Comparison of ENCODE assay signal across 15 cellular contexts in genomic region chr3:164418426-164418825, GRCh38.
A peak's percentile ranks its signal among the peaks of the same experiment; 100 is the strongest.
DNase-seq lines count a peak whose midpoint lies in the region; ATAC-seq and TF ChIP-seq lines count a peak whose summit lies in the region.
"Had no signal": no experiment of that assay in that cellular context is flagged by ENCODE, and none has a peak within 500 bp of the region (broad histone marks: within the 10 kb centered on the region; RNA-seq: fewer than 3 reads in every experiment).

No MANE protein-coding gene starts in this region.

- H3K4me1 Mint-ChIP-seq in nephron, result peaks cover 10% of the 10 kb centered on the region
- H3K4me1 Mint-ChIP-seq: activated CD4-positive, alpha-beta T cell treated with anti-CD3 and anti-CD28 coated beads, Interleukin-2, amount 10 ng/mL, durations not matched to agents 24 days and 14 days had no signal

- H3K36me3 ChIP-seq in HAP-1 (replicated peaks), result no peaks in the 10 kb centered on the region
- no peaks in the 10 kb centered on the region for H3K36me3 ChIP-seq in osteoblast (ENCODE audit: insufficient read depth, low read length)
- H3K36me3 ChIP-seq: adrenal gland, thoracic aorta had no signal

- H3K27ac ChIP-seq in osteoblast (ENCODE audit: low read depth, low read length), result no peak overlapping the region
- H3K27ac ChIP-seq: adrenal gland, thoracic aorta had no signal

- no peak overlapping the region for H3K4me2 ChIP-seq in osteoblast (ENCODE audit: insufficient read depth, low read length)

- H2AFZ ChIP-seq in osteoblast (ENCODE audit: low read length), result no peak overlapping the region

- H4K20me1 ChIP-seq in osteoblast (ENCODE audit: insufficient read depth, low read length), result no peaks in the 10 kb centered on the region

- no peak for ATAC-seq in HG02981 (IDR thresholded peaks at IDR 0.05; ENCODE audit: unreplicated experiment)
- no peak for ATAC-seq in HG03442 (IDR thresholded peaks at IDR 0.05; ENCODE audit: unreplicated experiment)
- ATAC-seq in GM18861 (IDR thresholded peaks at IDR 0.05; ENCODE audit: unreplicated experiment), result no peak

- H3K9me3 Mint-ChIP-seq in nephron, result no peaks in the 10 kb centered on the region
- H3K9me3 Mint-ChIP-seq: activated CD4-positive, alpha-beta T cell treated with anti-CD3 and anti-CD28 coated beads, Interleukin-2, amount 10 ng/mL, durations not matched to agents 24 days and 14 days had no signal

- H3K9me3 ChIP-seq in HAP-1 (no peaks in the 10 kb centered on the region), osteoblast (ENCODE audit: low read depth, low read length) (no peaks in the 10 kb centered on the region)
- H3K9me3 ChIP-seq: adrenal gland, thoracic aorta had no signal

- H3K27me3 ChIP-seq in HAP-1 (ENCODE audit: low read depth) (no peaks in the 10 kb centered on the region), osteoblast (ENCODE audit: insufficient read depth, low read length) (no peaks in the 10 kb centered on the region)
- H3K27me3 ChIP-seq: adrenal gland had no signal

- no peak overlapping the region for H3K4me3 Mint-ChIP-seq in nephron
- H3K4me3 Mint-ChIP-seq: activated CD4-positive, alpha-beta T cell treated with anti-CD3 and anti-CD28 coated beads, Interleukin-2, amount 10 ng/mL, durations not matched to agents 24 days and 14 days had no signal

- H3K4me1 ChIP-seq in HAP-1 (no peaks in the 10 kb centered on the region), osteoblast (ENCODE audit: insufficient read depth, low read length) (no peaks in the 10 kb centered on the region)
- H3K4me1 ChIP-seq: adrenal gland had no signal

- no peaks in the 10 kb centered on the region for H3K36me3 Mint-ChIP-seq in nephron (ENCODE audit: low read depth)

- DNase-seq in HAP-1 (ENCODE audit: low spot score in 2 of 2) (peak; percentile 34 to 69), NCI-H2081 (lab: John Stamatoyannopoulos, UW) (peak; percentile 98 to 100), NCI-H82 (lab: John Stamatoyannopoulos, UW) (peak; percentile 45), osteoblast (ENCODE audit: insufficient read length, low spot score, missing footprints) (no peak)
- DNase-seq: activated CD4-positive, alpha-beta T cell treated with anti-CD3 and anti-CD28 coated beads, Interleukin-2, amount 10 ng/mL, durations not matched to agents 24 days and 14 days; adrenal gland; cerebellar nuclear complex; mesendoderm; SIG-M5; stimulated activated CD4-positive, alpha-beta T cell treated with anti-CD3 and anti-CD28 coated beads, Interleukin-4, amount 100 ng/mL, for 1 hour had no signal

- TF ChIP-seq CTCF in nephron (IDR thresholded peaks at IDR 0.05; ENCODE audit: unreplicated experiment in 3 of 3) (no peak), osteoblast (IDR thresholded peaks at IDR 0.05; ENCODE audit: extremely low read depth, low read depth, low read length) (no peak)

- H3K27me3 Mint-ChIP-seq in nephron (ENCODE audit: low read depth), result no peaks in the 10 kb centered on the region
- H3K27me3 Mint-ChIP-seq: activated CD4-positive, alpha-beta T cell treated with anti-CD3 and anti-CD28 coated beads, Interleukin-2, amount 10 ng/mL, durations not matched to agents 24 days and 14 days had no signal

- in situ Hi-C loops in HAP-1 (cut with MboI; ENCODE audit: low sequenced_read_pairs), result loop anchor here (25.0 kb wide), 1 partner anchor 769 kb away; the partner anchor contains the start of gene SLITRK3

- peak overlapping the region; percentile 20 to 79 (median 33) for H3K27ac Mint-ChIP-seq in nephron
- H3K27ac Mint-ChIP-seq: activated CD4-positive, alpha-beta T cell treated with anti-CD3 and anti-CD28 coated beads, Interleukin-2, amount 10 ng/mL, durations not matched to agents 24 days and 14 days had no signal

- H3K4me3 ChIP-seq in HAP-1 (no peak overlapping the region), osteoblast (ENCODE audit: insufficient read depth, low read length) (no peak overlapping the region)
- H3K4me3 ChIP-seq: adrenal gland, thoracic aorta had no signal

- H3K79me2 ChIP-seq in osteoblast (ENCODE audit: insufficient read depth, low read length), result no peaks in the 10 kb centered on the region
